Comparison of ENCODE assay signal across 18 cellular contexts in the genomic region with DNA sequence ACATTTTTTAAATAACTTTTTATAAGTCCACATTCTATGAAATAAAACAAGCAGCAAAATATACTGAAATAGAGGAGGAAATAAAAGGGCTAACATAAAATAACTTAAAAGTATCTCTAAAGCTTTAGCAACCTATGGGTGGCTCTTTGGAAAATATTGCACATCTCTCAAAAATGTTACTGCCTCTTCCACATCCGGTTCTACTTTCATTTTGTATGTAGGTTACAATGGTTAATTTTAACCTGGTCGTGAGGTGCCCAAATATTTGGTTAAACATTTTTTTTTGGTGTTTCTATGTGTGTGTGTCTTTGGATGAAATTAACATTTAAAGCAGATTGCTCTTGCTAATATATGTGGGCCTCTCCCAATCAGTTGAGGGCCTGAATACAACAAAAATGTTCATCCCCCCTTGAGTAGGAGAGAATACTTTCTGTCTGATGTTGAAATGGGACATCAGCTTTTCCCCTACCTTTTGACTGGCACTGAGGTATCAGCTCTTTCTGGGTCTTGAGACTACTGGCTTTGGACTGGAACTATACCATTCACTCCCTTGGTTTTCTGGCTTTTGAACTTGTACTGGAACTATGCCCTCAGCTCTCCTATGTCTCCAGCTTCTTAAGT.
DNase-seq lines count a peak whose midpoint lies in the region; ATAC-seq and TF ChIP-seq lines count a peak whose summit lies in the region.
"Had no signal": no experiment of that assay in that cellular context is flagged by ENCODE, and none has a peak within 500 bp of the region (broad histone marks: within the 10 kb centered on the region; RNA-seq: fewer than 3 reads in every experiment).

No MANE protein-coding gene starts in this region.

- no peaks in the 10 kb centered on the region for H3K4me1 Mint-ChIP-seq in MCF 10A (ENCODE audit: insufficient read depth, unreplicated experiment)
- no peaks in the 10 kb centered on the region for H3K4me1 Mint-ChIP-seq in CD4-positive, alpha-beta T cell (ENCODE audit: low read depth)
- H3K4me1 Mint-ChIP-seq: H9, immature natural killer cell had no signal

- intact Hi-C loops in mammary epithelial cell (cut with micrococcal nuclease) (no loop called here), MCF 10A (cut with micrococcal nuclease) (no loop called here), PC-9 (cut with micrococcal nuclease; ENCODE audit: unreplicated experiment) (no loop called here)
- intact Hi-C loops in CD4-positive, alpha-beta T cell (cut with DNase I, micrococcal nuclease), result no loop called here

- POLR2A ChIA-PET in MCF 10A (lab: Yijun Ruan, JAX), result no interaction called here
- POLR2A ChIA-PET in PC-9 (lab: Charles Lee; ENCODE audit: unreplicated experiment), result no interaction called here
- POLR2A ChIA-PET in CD4-positive, alpha-beta T cell (lab: Charles Lee), result no interaction called here

- H3K4me3 ChIP-seq in mammary epithelial cell (replicated peaks in 1 of 3; ENCODE audit: insufficient read depth in 1 of 3, low read depth in 2 of 3, low read length in 3 of 3), result no peak overlapping the region
- no peak overlapping the region for H3K4me3 ChIP-seq in PC-9
- H3K4me3 ChIP-seq: breast epithelium, SK-N-MC had no signal

- no peak overlapping the region for H3K4me3 Mint-ChIP-seq in MCF 10A (ENCODE audit: unreplicated experiment)
- H3K4me3 Mint-ChIP-seq in CD4-positive, alpha-beta T cell, result no peak overlapping the region
- H3K4me3 Mint-ChIP-seq: activated naive CD4-positive, alpha-beta T cell treated with anti-CD3 and anti-CD28 coated beads for 36 hours; H9; immature natural killer cell had no signal

- WGBS in mammary epithelial cell (ENCODE audit: low coverage, missing lambda C conversion rate), result 25% methylated on average over 2 of the region's 2 CpGs

- H3K4me1 ChIP-seq in mammary epithelial cell (ENCODE audit: insufficient read depth, low read length) (no peaks in the 10 kb centered on the region), PC-9 (replicated peaks; ENCODE audit: insufficient read depth) (no peaks in the 10 kb centered on the region)
- H3K4me1 ChIP-seq: breast epithelium had no signal

- H3K27ac Mint-ChIP-seq in MCF 10A (ENCODE audit: low read depth, unreplicated experiment), result no peak overlapping the region
- no peak overlapping the region for H3K27ac Mint-ChIP-seq in CD4-positive, alpha-beta T cell
- H3K27ac Mint-ChIP-seq: activated naive CD4-positive, alpha-beta T cell treated with anti-CD3 and anti-CD28 coated beads for 36 hours; H9; immature natural killer cell had no signal

- H3K9me3 ChIP-seq in mammary epithelial cell (replicated peaks; ENCODE audit: insufficient read depth, low read length) (no peaks in the 10 kb centered on the region), PC-9 (ENCODE audit: insufficient read depth, low read depth) (no peaks in the 10 kb centered on the region)
- no peaks in the 10 kb centered on the region for H3K9me3 ChIP-seq in CD4-positive, alpha-beta T cell (ENCODE audit: control insufficient read depth, low read length)
- H3K9me3 ChIP-seq: breast epithelium had no signal

- H3F3A ChIP-seq in PC-9 (ENCODE audit: insufficient read depth, low read depth), result no peaks in the 10 kb centered on the region

- H2AFZ ChIP-seq in mammary epithelial cell (ENCODE audit: low read depth, low read length) (peak overlapping the region; percentile 49), PC-9 (no peak overlapping the region)

- DNase-seq in mammary epithelial cell (no peak), MCF 10A (ENCODE audit: unreplicated experiment) (no peak), HT1080 (ENCODE audit: low read depth) (peak; percentile 21), PC-9 (no peak), DMS 273 (lab: John Stamatoyannopoulos, UW; ENCODE audit: unreplicated experiment) (no peak), HPDE6-E6E7 (ENCODE audit: extremely low spot score) (no peak)
- no peak for DNase-seq in CD4-positive, alpha-beta T cell
- DNase-seq: activated naive CD4-positive, alpha-beta T cell treated with anti-CD3 and anti-CD28 coated beads for 36 hours; foreskin melanocyte; H9; immature natural killer cell; NK-92 treated with Interleukin-12 subunit alpha and Interleukin-12 subunit beta, amount 100 ng/mL, for 24 hours; occipital lobe had no signal

- no peak overlapping the region for H3K27ac ChIP-seq in mammary epithelial cell (ENCODE audit: insufficient read depth, low read depth, low read length)
- H3K27ac ChIP-seq in PC-9, result no peak overlapping the region
- H3K27ac ChIP-seq in CD4-positive, alpha-beta T cell (ENCODE audit: low read depth, low read length), result no peak overlapping the region
- H3K27ac ChIP-seq: 22Rv1, breast epithelium, SK-N-MC, VCaP had no signal

- TF ChIP-seq CTCF in mammary epithelial cell (conservative IDR thresholded peaks at IDR 0.05 in 1 of 2, IDR thresholded peaks at IDR 0.05 in 1 of 2; ENCODE audit: extremely low read depth in 1 of 2, insufficient read depth in 1 of 2, low read depth in 1 of 2, low read length in 2 of 2), result no peak
- no peak for TF ChIP-seq CTCF in MCF 10A (IDR thresholded peaks at IDR 0.05; ENCODE audit: unreplicated experiment)
- no peak for TF ChIP-seq CTCF in PC-9 (conservative IDR thresholded peaks at IDR 0.05)
- TF ChIP-seq CTCF in CD4-positive, alpha-beta T cell (IDR thresholded peaks at IDR 0.05), result no peak

- dilution Hi-C loops in mammary epithelial cell (cut with HindIII; ENCODE audit: low sequenced_read_pairs), result no loop called here

- CTCF ChIA-PET in mammary epithelial cell (lab: Charles Lee; ENCODE audit: low non-redundant PET), result no interaction called here
- CTCF ChIA-PET in MCF 10A (lab: Yijun Ruan, JAX), result interaction anchor here (0.7 kb wide), 1 partner anchor 484 kb away, joined by 3 read pairs; no protein-coding TSS in a partner anchor
- CTCF ChIA-PET in PC-9 (lab: Charles Lee), result no interaction called here
- CTCF ChIA-PET in CD4-positive, alpha-beta T cell (lab: Charles Lee), result no interaction called here

- peak; percentile 83 for ATAC-seq in HG02840 (IDR thresholded peaks at IDR 0.05; ENCODE audit: low FRiP score, unreplicated experiment)
- ATAC-seq in CD4-positive, alpha-beta T cell (ENCODE audit: poor library complexity), result no peak

- no peaks in the 10 kb centered on the region for H3K79me2 ChIP-seq in mammary epithelial cell (ENCODE audit: insufficient read depth, low read length)
- no peaks in the 10 kb centered on the region for H3K79me2 ChIP-seq in PC-9 (ENCODE audit: low read depth)

- H3K4me2 ChIP-seq in mammary epithelial cell (ENCODE audit: insufficient read depth, low read depth, low read length) (no peak overlapping the region), PC-9 (no peak overlapping the region)

- H3K36me3 Mint-ChIP-seq in MCF 10A (ENCODE audit: insufficient read depth, unreplicated experiment), result no peaks in the 10 kb centered on the region
- no peaks in the 10 kb centered on the region for H3K36me3 Mint-ChIP-seq in CD4-positive, alpha-beta T cell (ENCODE audit: low read depth)
- H3K36me3 Mint-ChIP-seq: immature natural killer cell had no signal

- H3K9ac ChIP-seq in mammary epithelial cell (ENCODE audit: insufficient read depth, low read length), result no peak overlapping the region

- no peaks in the 10 kb centered on the region for H3K9me2 ChIP-seq in PC-9 (ENCODE audit: insufficient read depth)

- no peaks in the 10 kb centered on the region for H3K9me3 Mint-ChIP-seq in MCF 10A (ENCODE audit: unreplicated experiment)
- no peaks in the 10 kb centered on the region for H3K9me3 Mint-ChIP-seq in CD4-positive, alpha-beta T cell
- H3K9me3 Mint-ChIP-seq: activated naive CD4-positive, alpha-beta T cell treated with anti-CD3 and anti-CD28 coated beads for 36 hours; H9 had no signal

- in situ Hi-C loops in mammary epithelial cell (cut with MboI; ENCODE audit: low sequenced_read_pairs in 2 of 2), result no loop called here

- BruUV-seq in mammary epithelial cell (replicated peaks; lab: Mats Ljungman, UMichigan) (no TSS peak), MCF 10A (replicated peaks; lab: Mats Ljungman, UMichigan) (no TSS peak), PC-9 (replicated peaks; lab: Mats Ljungman, UMichigan) (no TSS peak)

- no peaks in the 10 kb centered on the region for H4K20me1 ChIP-seq in mammary epithelial cell (ENCODE audit: insufficient read depth, low read length)
- no peaks in the 10 kb centered on the region for H4K20me1 ChIP-seq in PC-9 (ENCODE audit: insufficient read depth)

- H3K27me3 Mint-ChIP-seq in MCF 10A (ENCODE audit: insufficient read depth, unreplicated experiment), result no peaks in the 10 kb centered on the region
- H3K27me3 Mint-ChIP-seq in CD4-positive, alpha-beta T cell, result no peaks in the 10 kb centered on the region

- H3K27me3 ChIP-seq in mammary epithelial cell (ENCODE audit: insufficient read depth, low read length), result no peaks in the 10 kb centered on the region
- no peaks in the 10 kb centered on the region for H3K27me3 ChIP-seq in PC-9 (ENCODE audit: insufficient read depth, low read depth)
- no peaks in the 10 kb centered on the region for H3K27me3 ChIP-seq in CD4-positive, alpha-beta T cell (ENCODE audit: control insufficient read depth, insufficient read depth, low read length)
- H3K27me3 ChIP-seq: breast epithelium had no signal

- H3K36me3 ChIP-seq in mammary epithelial cell (ENCODE audit: insufficient read depth, low read length) (no peaks in the 10 kb centered on the region), PC-9 (ENCODE audit: low read depth) (no peaks in the 10 kb centered on the region)
- H3K36me3 ChIP-seq: breast epithelium had no signal
